Comparison of ENCODE assay signal across 8 cellular contexts in the genomic region with DNA sequence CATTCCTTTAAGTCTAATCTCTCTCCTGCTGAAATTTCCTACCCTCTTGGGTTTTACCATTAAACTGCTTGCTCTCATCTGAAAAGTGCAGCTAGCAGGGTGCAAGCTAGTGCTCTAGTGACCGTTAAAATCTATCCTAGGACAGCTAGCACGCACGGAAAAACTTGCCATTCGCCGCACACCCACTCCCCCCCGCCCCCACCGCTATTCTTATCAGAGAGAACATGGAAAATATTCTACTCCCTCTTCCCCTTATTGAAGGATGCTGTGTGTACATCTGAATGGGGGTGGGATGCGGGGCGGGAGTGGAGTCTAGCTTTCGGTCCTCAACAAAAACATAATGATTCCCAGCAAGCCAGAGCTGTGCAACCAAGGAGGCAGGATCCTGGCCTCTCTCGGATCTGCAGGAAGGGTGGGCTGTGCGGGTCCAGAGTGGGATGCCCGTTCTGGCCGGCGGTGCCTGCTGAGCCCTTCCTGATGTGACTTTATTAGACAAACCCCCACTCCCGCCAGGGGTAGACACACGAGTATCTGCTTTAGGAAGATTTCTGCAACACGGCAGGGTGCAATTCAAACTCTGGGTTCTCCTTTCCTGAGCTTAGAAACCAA. TPM values are rescaled to one million over a fixed set of nuclear protein-coding genes. Genes with fewer than 3 reads are reported as not detected.
DNase-seq lines count a peak whose midpoint lies in the region; ATAC-seq and TF ChIP-seq lines count a peak whose summit lies in the region.

No MANE protein-coding gene starts in this region.

- H3K4me3 ChIP-seq in coronary artery = peak overlapping the region; percentile 77
- peak overlapping the region; percentile 51 for H3K4me3 ChIP-seq in ovary
- H3K4me3 ChIP-seq in OCI-LY7 (ENCODE audit: low read depth, low read length, poor library complexity, severe bottlenecking) = no peak overlapping the region

- no TSS peak for BruUV-seq in OCI-LY7 (replicated peaks; lab: Mats Ljungman, UMichigan)

- no peaks in the 10 kb centered on the region for H3K9me2 ChIP-seq in OCI-LY7 (ENCODE audit: insufficient read depth, low read length)

- WGBS in ovary, 3 donors = 1 to 5% (median 2%) methylated on average over 18 of the region's 18 CpGs

- H3K4me1 ChIP-seq in ovary (ENCODE audit: insufficient read depth) (peaks cover 13% of the 10 kb centered on the region), OCI-LY7 (ENCODE audit: insufficient read depth, low read length, poor library complexity, severe bottlenecking) (no peaks in the 10 kb centered on the region)

- POLR2A ChIA-PET in GM10248 (lab: Yijun Ruan, JAX) (no interaction called here), OCI-LY7 (lab: Charles Lee) (interaction anchor here (0.5 kb wide), 1 partner anchor 38 kb away, joined by 3 read pairs; no protein-coding TSS in a partner anchor)

- H3K27ac ChIP-seq in coronary artery (no peak overlapping the region), ovary (no peak overlapping the region), OCI-LY7 (ENCODE audit: low read depth, low read length, poor library complexity, severe bottlenecking) (no peak overlapping the region)

- intact Hi-C loops in ovary (cut with DNase I) (loop anchor here in 2 of 4 donors (5.0 to 10.0 kb wide), 8 partner anchors 109 to 522 kb away; no protein-coding TSS in a partner anchor), OCI-LY7 (cut with micrococcal nuclease; ENCODE audit: unreplicated experiment) (no loop called here)

- ATAC-seq in HG03139 (IDR thresholded peaks at IDR 0.05; ENCODE audit: unreplicated experiment) (peak; percentile 5), HG03469 (IDR thresholded peaks at IDR 0.05; ENCODE audit: unreplicated experiment) (no peak)

- H3K27me3 ChIP-seq in ovary = no peaks in the 10 kb centered on the region

- DNase-seq in GM10248 (ENCODE audit: extremely low spot score) = peak; percentile 5
- no peak for DNase-seq in coronary artery (ENCODE audit: low spot score)
- no peak for DNase-seq in ovary
- DNase-seq in NCI-H1694 (lab: John Stamatoyannopoulos, UW) = no peak
- DNase-seq in NCI-H2196 treated with DMSO at 0.1 percent for 48 hours (lab: John Stamatoyannopoulos, UW; ENCODE audit: unreplicated experiment) = no peak
- no peak for DNase-seq in OCI-LY7 (ENCODE audit: low spot score)

- no peaks in the 10 kb centered on the region for H3K36me3 ChIP-seq in ovary
- no peaks in the 10 kb centered on the region for H3K36me3 ChIP-seq in OCI-LY7 (ENCODE audit: insufficient read depth, low read length)

- no peak for TF ChIP-seq EP300 in ovary (IDR thresholded peaks at IDR 0.05)

- H3K4me2 ChIP-seq in OCI-LY7 (ENCODE audit: low read length) = no peak overlapping the region

- CTCF ChIA-PET in GM10248 (lab: Yijun Ruan, JAX) (interaction anchor here (0.9 to 2.3 kb wide), 5 partner anchors 12 to 1061 kb away, joined by 3 to 13 read pairs (median 5); no protein-coding TSS in a partner anchor), OCI-LY7 (lab: Charles Lee; ENCODE audit: unreplicated experiment) (interaction anchor here (0.5 kb wide), 1 partner anchor 535 kb away, joined by 3 read pairs; no protein-coding TSS in a partner anchor)

- no peaks in the 10 kb centered on the region for H3K9me3 ChIP-seq in ovary
- H3K9me3 ChIP-seq in OCI-LY7 (ENCODE audit: low read length) = no peaks in the 10 kb centered on the region

- no peaks in the 10 kb centered on the region for H3K79me2 ChIP-seq in OCI-LY7 (ENCODE audit: insufficient read depth, low read depth, low read length)

- TF ChIP-seq POLR2A in ovary (IDR thresholded peaks at IDR 0.05) = no peak

- TF ChIP-seq CTCF in GM10248 (IDR thresholded peaks at IDR 0.05; ENCODE audit: control extremely low read depth, extremely low read depth, low read depth, missing control alignments) = no peak
- TF ChIP-seq CTCF in coronary artery (IDR thresholded peaks at IDR 0.05) = no peak
- TF ChIP-seq CTCF in ovary (IDR thresholded peaks at IDR 0.05) = no peak
- no peak for TF ChIP-seq CTCF in OCI-LY7 (conservative IDR thresholded peaks at IDR 0.05; ENCODE audit: low read length)

- no peak overlapping the region for H2AFZ ChIP-seq in OCI-LY7 (ENCODE audit: low read length)

- no peaks in the 10 kb centered on the region for H4K20me1 ChIP-seq in OCI-LY7 (ENCODE audit: insufficient read depth, low read length)

RNA-seq across cellular contexts. Expression of a gene that starts 1.1 kb away (rescaled TPM):
- total RNA-seq in ovary (10 to 100 TPM; 13.7 to 55.7 (median 22.0) TPM), OCI-LY7 (2022) (not detected in 2 replicates)
- polyA plus RNA-seq in ovary = 10 to 100 TPM; 19.0 to 20.0 TPM
- total RNA-seq in OCI-LY7 (2014; rRNA removed; shearing (Covaris generic)) = 0.06 TPM in 1 of 2 replicates, not detected in the other

Comparison
In these comparisons a context has a peak if more than half of its experiments do, and no peak if none do; other contexts are left out.
1. RNA of a gene that starts 1.1 kb away (total RNA-seq): 13.7 to 55.7 TPM in ovary; 0.06 TPM in OCI-LY7; every median in the first group is over 10 times any median in the second.